3 cellular contexts compared by ENCODE assay signal in genomic region chr7:128826512-128826911, GRCh38.
TF ChIP-seq lines count a peak whose summit lies in the region.

No MANE protein-coding gene starts in this region.

TF ChIP-seq in SK-N-SH, 30 proteins besides CTCF, POLR2A, EP300 and RAD21:
- TF ChIP-seq NFIC (IDR thresholded peaks at IDR 0.05; ENCODE audit: borderline replicate concordance) = no peak
- no peak for TF ChIP-seq SMC3 (IDR thresholded peaks at IDR 0.05; ENCODE audit: low read depth, low read length)
- TF ChIP-seq ELF1 (IDR thresholded peaks at IDR 0.05) = no peak

TF ChIP-seq in SK-N-SH treated with all-trans-retinoic acid at 6 μM for 48 hours, 23 proteins besides CTCF, POLR2A, EP300 and RAD21:
- TF ChIP-seq, protein P1, sequence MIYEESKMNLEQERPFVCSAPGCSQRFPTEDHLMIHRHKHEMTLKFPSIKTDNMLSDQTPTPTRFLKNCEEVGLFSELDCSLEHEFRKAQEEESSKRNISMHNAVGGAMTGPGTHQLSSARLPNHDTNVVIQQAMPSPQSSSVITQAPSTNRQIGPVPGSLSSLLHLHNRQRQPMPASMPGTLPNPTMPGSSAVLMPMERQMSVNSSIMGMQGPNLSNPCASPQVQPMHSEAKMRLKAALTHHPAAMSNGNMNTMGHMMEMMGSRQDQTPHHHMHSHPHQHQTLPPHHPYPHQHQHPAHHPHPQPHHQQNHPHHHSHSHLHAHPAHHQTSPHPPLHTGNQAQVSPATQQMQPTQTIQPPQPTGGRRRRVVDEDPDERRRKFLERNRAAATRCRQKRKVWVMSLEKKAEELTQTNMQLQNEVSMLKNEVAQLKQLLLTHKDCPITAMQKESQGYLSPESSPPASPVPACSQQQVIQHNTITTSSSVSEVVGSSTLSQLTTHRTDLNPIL (CRISPR knock-in tag; IDR thresholded peaks at IDR 0.05; ENCODE audit: low read depth) = no peak
- TF ChIP-seq ZNF8 (CRISPR knock-in tag; IDR thresholded peaks at IDR 0.05) = no peak
- TF ChIP-seq PPARA (CRISPR knock-in tag; IDR thresholded peaks at IDR 0.05; ENCODE audit: borderline replicate concordance) = no peak
- TF ChIP-seq, protein P2, sequence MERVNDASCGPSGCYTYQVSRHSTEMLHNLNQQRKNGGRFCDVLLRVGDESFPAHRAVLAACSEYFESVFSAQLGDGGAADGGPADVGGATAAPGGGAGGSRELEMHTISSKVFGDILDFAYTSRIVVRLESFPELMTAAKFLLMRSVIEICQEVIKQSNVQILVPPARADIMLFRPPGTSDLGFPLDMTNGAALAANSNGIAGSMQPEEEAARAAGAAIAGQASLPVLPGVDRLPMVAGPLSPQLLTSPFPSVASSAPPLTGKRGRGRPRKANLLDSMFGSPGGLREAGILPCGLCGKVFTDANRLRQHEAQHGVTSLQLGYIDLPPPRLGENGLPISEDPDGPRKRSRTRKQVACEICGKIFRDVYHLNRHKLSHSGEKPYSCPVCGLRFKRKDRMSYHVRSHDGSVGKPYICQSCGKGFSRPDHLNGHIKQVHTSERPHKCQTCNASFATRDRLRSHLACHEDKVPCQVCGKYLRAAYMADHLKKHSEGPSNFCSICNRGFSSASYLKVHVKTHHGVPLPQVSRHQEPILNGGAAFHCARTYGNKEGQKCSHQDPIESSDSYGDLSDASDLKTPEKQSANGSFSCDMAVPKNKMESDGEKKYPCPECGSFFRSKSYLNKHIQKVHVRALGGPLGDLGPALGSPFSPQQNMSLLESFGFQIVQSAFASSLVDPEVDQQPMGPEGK (CRISPR knock-in tag; IDR thresholded peaks at IDR 0.05; ENCODE audit: borderline replicate concordance) = no peak
- TF ChIP-seq RARB (CRISPR knock-in tag; IDR thresholded peaks at IDR 0.05) = no peak
- TF ChIP-seq CSRNP3 (CRISPR knock-in tag; IDR thresholded peaks at IDR 0.05) = no peak
- TF ChIP-seq TOX (CRISPR knock-in tag; IDR thresholded peaks at IDR 0.05; ENCODE audit: borderline replicate concordance) = no peak
- TF ChIP-seq ZNF565 (CRISPR knock-in tag; conservative IDR thresholded peaks at IDR 0.05; ENCODE audit: low read depth) = no peak
- no peak for TF ChIP-seq SNAI2 (CRISPR knock-in tag; IDR thresholded peaks at IDR 0.05)
- no peak for TF ChIP-seq ZC3H10 (CRISPR knock-in tag; IDR thresholded peaks at IDR 0.05)
- no peak for TF ChIP-seq ESRRG (CRISPR knock-in tag; IDR thresholded peaks at IDR 0.05)
- no peak for TF ChIP-seq ZNF70 (CRISPR knock-in tag; IDR thresholded peaks at IDR 0.05)
- no peak for TF ChIP-seq ZFP3 (CRISPR knock-in tag; IDR thresholded peaks at IDR 0.05)
- TF ChIP-seq ARNTL (CRISPR knock-in tag; IDR thresholded peaks at IDR 0.05; ENCODE audit: borderline replicate concordance, low read depth) = no peak
- TF ChIP-seq TSHZ2 (CRISPR knock-in tag; IDR thresholded peaks at IDR 0.05) = no peak
- TF ChIP-seq OSR1 (CRISPR knock-in tag; IDR thresholded peaks at IDR 0.05) = no peak
- no peak for TF ChIP-seq BACH2 (CRISPR knock-in tag; IDR thresholded peaks at IDR 0.05; ENCODE audit: borderline replicate concordance)
- TF ChIP-seq ZFP30 (CRISPR knock-in tag; IDR thresholded peaks at IDR 0.05) = no peak
- no peak for TF ChIP-seq POU6F1 (CRISPR knock-in tag; IDR thresholded peaks at IDR 0.05; ENCODE audit: borderline replicate concordance, low read depth)
TF ChIP-seq in SK-N-SH treated with all-trans-retinoic acid at 6 μM for 48 hours: peak in this region for 0.

TF ChIP-seq in K562, 482 proteins besides CTCF, POLR2A, EP300 and RAD21:
- TF ChIP-seq KLF1 (tag; IDR thresholded peaks at IDR 0.05) (no peak), XRCC4 (IDR thresholded peaks at IDR 0.05; ENCODE audit: extremely low read depth, insufficient read depth, insufficient read length) (no peak), STAT6 (CRISPR knock-in tag; IDR thresholded peaks at IDR 0.05) (0 out of 2 replicates have a peak, but pooled peaks have one; percentile 58), PPARD (CRISPR knock-in tag; IDR thresholded peaks at IDR 0.05) (no peak), ADNP (tag; IDR thresholded peaks at IDR 0.05) (no peak), SMAD1 (IDR thresholded peaks at IDR 0.05; ENCODE audit: low read depth, low read length, partially characterized antibody) (no peak), MLX (CRISPR knock-in tag; conservative IDR thresholded peaks at IDR 0.05) (0 out of 4 replicates have a peak, but pooled peaks of 1 of the 2 experiments have one; percentile 67), ZNF408 (CRISPR knock-in tag; IDR thresholded peaks at IDR 0.05; ENCODE audit: low read depth) (no peak), SAP30 (IDR thresholded peaks at IDR 0.05; ENCODE audit: borderline replicate concordance, insufficient read depth, low read depth, low read length, poor library complexity, severe bottlenecking) (no peak), DACH1 (IDR thresholded peaks at IDR 0.05; ENCODE audit: partially characterized antibody) (no peak)
- TF ChIP-seq, protein P3, sequence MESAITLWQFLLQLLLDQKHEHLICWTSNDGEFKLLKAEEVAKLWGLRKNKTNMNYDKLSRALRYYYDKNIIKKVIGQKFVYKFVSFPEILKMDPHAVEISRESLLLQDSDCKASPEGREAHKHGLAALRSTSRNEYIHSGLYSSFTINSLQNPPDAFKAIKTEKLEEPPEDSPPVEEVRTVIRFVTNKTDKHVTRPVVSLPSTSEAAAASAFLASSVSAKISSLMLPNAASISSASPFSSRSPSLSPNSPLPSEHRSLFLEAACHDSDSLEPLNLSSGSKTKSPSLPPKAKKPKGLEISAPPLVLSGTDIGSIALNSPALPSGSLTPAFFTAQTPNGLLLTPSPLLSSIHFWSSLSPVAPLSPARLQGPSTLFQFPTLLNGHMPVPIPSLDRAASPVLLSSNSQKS (CRISPR knock-in tag; IDR thresholded peaks at IDR 0.05) = no peak
